Comparison of ENCODE assay signal across 12 cellular contexts in genomic region chr21:29265690-29266479, GRCh38. TPM values are rescaled to one million over a fixed set of nuclear protein-coding genes. Genes with fewer than 3 reads are reported as not detected.
DNase-seq lines count a peak whose midpoint lies in the region; ATAC-seq, FAIRE-seq and TF ChIP-seq lines count a peak whose summit lies in the region.
"Had no signal": no experiment of that assay in that cellular context is flagged by ENCODE, and none has a peak within 500 bp of the region (broad histone marks: within the 10 kb centered on the region; RNA-seq: fewer than 3 reads in every experiment).

No MANE protein-coding gene starts in this region.

- H3K4me3 Mint-ChIP-seq in stimulated activated naive CD8-positive, alpha-beta T cell treated with anti-CD3 and anti-CD28 coated beads, Interleukin-15, Interleukin-2, amounts not matched to agents 100 ng/mL and 50 ng/mL, for 24 hours: no peak overlapping the region
- no peak overlapping the region for H3K4me3 Mint-ChIP-seq in effector memory CD8-positive, alpha-beta T cell

- no peaks in the 10 kb centered on the region for H3K9me3 Mint-ChIP-seq in stimulated activated naive CD8-positive, alpha-beta T cell treated with anti-CD3 and anti-CD28 coated beads, Interleukin-15, Interleukin-2, amounts not matched to agents 100 ng/mL and 50 ng/mL, for 24 hours
- H3K9me3 Mint-ChIP-seq in effector memory CD8-positive, alpha-beta T cell: no peaks in the 10 kb centered on the region

- no peak overlapping the region for H3K4me3 ChIP-seq in fibroblast of the aortic adventitia (ENCODE audit: low read depth, low read length)
- H3K4me3 ChIP-seq: left lung, prostate gland had no signal

- no peaks in the 10 kb centered on the region for H3K27me3 Mint-ChIP-seq in stimulated activated naive CD8-positive, alpha-beta T cell treated with anti-CD3 and anti-CD28 coated beads, Interleukin-15, Interleukin-2, amounts not matched to agents 100 ng/mL and 50 ng/mL, for 24 hours
- peaks cover 7 to 20% of the 10 kb centered on the region in 2 donors for H3K27me3 Mint-ChIP-seq in effector memory CD8-positive, alpha-beta T cell

- peak overlapping the region; percentile 10 for H3K27ac Mint-ChIP-seq in stimulated activated naive CD8-positive, alpha-beta T cell treated with anti-CD3 and anti-CD28 coated beads, Interleukin-15, Interleukin-2, amounts not matched to agents 100 ng/mL and 50 ng/mL, for 24 hours
- H3K27ac Mint-ChIP-seq in effector memory CD8-positive, alpha-beta T cell: no peak overlapping the region

- TF ChIP-seq CTCF in fibroblast of the aortic adventitia (IDR thresholded peaks at IDR 0.05; ENCODE audit: insufficient read depth, low read length): no peak
- no peak for TF ChIP-seq CTCF in D721Med (IDR thresholded peaks at IDR 0.05; ENCODE audit: insufficient read depth, missing control alignments)

- no peak for FAIRE-seq in D721Med (lab: Jason Lieb, UNC)
- FAIRE-seq: H54 had no signal

- H3K4me1 Mint-ChIP-seq in stimulated activated naive CD8-positive, alpha-beta T cell treated with anti-CD3 and anti-CD28 coated beads, Interleukin-15, Interleukin-2, amounts not matched to agents 100 ng/mL and 50 ng/mL, for 24 hours (ENCODE audit: low read depth): peaks cover 17% of the 10 kb centered on the region
- H3K4me1 Mint-ChIP-seq in effector memory CD8-positive, alpha-beta T cell (ENCODE audit: low read depth in 2 of 2): no peaks in the 10 kb centered on the region

- no peak for ATAC-seq in effector memory CD8-positive, alpha-beta T cell (replicated peaks)
- ATAC-seq in GM19328 (IDR thresholded peaks at IDR 0.05; ENCODE audit: unreplicated experiment): no peak
- ATAC-seq: left lung had no signal

- peak; percentile 68 for DNase-seq in activated effector memory CD4-positive, alpha-beta T cell treated with anti-CD3 and anti-CD28 coated beads, Interleukin-2, amount 50 U/mL, for 16 hours
- no peak for DNase-seq in activated effector memory CD4-positive, alpha-beta T cell treated with Interleukin-2 at 50 U/mL for 16 hours
- peak; percentile 38 for DNase-seq in LHCN-M2 (ENCODE audit: low read depth)
- peak; percentile 22 for DNase-seq in fibroblast of the aortic adventitia (ENCODE audit: low read depth)
- DNase-seq in effector memory CD8-positive, alpha-beta T cell: no peak
- DNase-seq in D721Med (ENCODE audit: insufficient read length, low spot score): no peak
- DNase-seq: left lung, NCI-H2107 had no signal

- H3K36me3 Mint-ChIP-seq in stimulated activated naive CD8-positive, alpha-beta T cell treated with anti-CD3 and anti-CD28 coated beads, Interleukin-15, Interleukin-2, amounts not matched to agents 100 ng/mL and 50 ng/mL, for 24 hours (ENCODE audit: low read depth): no peaks in the 10 kb centered on the region
- H3K36me3 Mint-ChIP-seq in effector memory CD8-positive, alpha-beta T cell (ENCODE audit: insufficient read depth): peaks cover 2% of the 10 kb centered on the region

RNA-seq across cellular contexts. Expression of gene BACH1, which starts 32.8 kb away (rescaled TPM):
- 27.7 and 39.7 TPM in 2 replicates for total RNA-seq in LHCN-M2 (2014; rRNA removed)
- 9.7 TPM for polyA plus RNA-seq in LHCN-M2 (2012)
- total RNA-seq in fibroblast of the aortic adventitia (ENCODE audit: low replicate concordance): 81.3 and 86.9 TPM in 2 replicates

Comparison
In these comparisons a context has a peak if more than half of its experiments do, and no peak if none do; other contexts are left out.
1. DNase-seq: peak in activated effector memory CD4-positive, alpha-beta T cell treated with anti-CD3 and anti-CD28 coated beads, Interleukin-2, amount 50 U/mL, for 16 hours (single experiment), LHCN-M2 (single experiment) and fibroblast of the aortic adventitia (single experiment); none in activated effector memory CD4-positive, alpha-beta T cell treated with Interleukin-2 at 50 U/mL for 16 hours (single experiment), effector memory CD8-positive, alpha-beta T cell (0 of 3) and D721Med (single experiment).